In genomic region chr2:234288974-234289455, GRCh38 we compare ENCODE assay signal across 8 cellular contexts.
DNase-seq lines count a peak whose midpoint lies in the region; ATAC-seq and TF ChIP-seq lines count a peak whose summit lies in the region.

No MANE protein-coding gene starts in this region.

- peak; percentile 54 to 84 (median 71) for DNase-seq in CD4-positive, CD25-positive, alpha-beta regulatory T cell
- peak; percentile 37 for DNase-seq in HPDE6-E6E7 (ENCODE audit: extremely low spot score)
- DNase-seq in RKO (ENCODE audit: low spot score): peak; percentile 43
- peak; percentile 19 to 47 (median 42) for DNase-seq in activated naive CD4-positive, alpha-beta T cell (lab: John Stamatoyannopoulos, UW)
- DNase-seq in head of caudate nucleus: peak in 40 of 42 donors; percentile 23 to 86 (median 60)
- no peak for DNase-seq in retinal pigment epithelial cell (ENCODE audit: low read depth)

- H3K27me3 ChIP-seq in CD4-positive, CD25-positive, alpha-beta regulatory T cell (ENCODE audit: control insufficient read depth, insufficient read depth, low read length): no peaks in the 10 kb centered on the region

- peaks cover 3 to 68% (median 50%) of the 10 kb centered on the region in 4 donors for H3K4me1 Mint-ChIP-seq in CD4-positive, CD25-positive, alpha-beta regulatory T cell

- peak overlapping the region; percentile 99 for H3K27ac ChIP-seq in CD4-positive, CD25-positive, alpha-beta regulatory T cell (ENCODE audit: insufficient read depth, low read length, poor library complexity, severe bottlenecking)

- peak overlapping the region; percentile 38 for H3K4me3 ChIP-seq in CD4-positive, CD25-positive, alpha-beta regulatory T cell (ENCODE audit: low read depth, low read length)
- H3K4me3 ChIP-seq in retinal pigment epithelial cell (ENCODE audit: low read length): no peak overlapping the region

- peaks cover 52% of the 10 kb centered on the region for H3K4me1 ChIP-seq in CD4-positive, CD25-positive, alpha-beta regulatory T cell (ENCODE audit: control insufficient read depth, insufficient read depth, low read length, poor library complexity, severe bottlenecking)

- peaks cover 0 to 4% (median 0%) of the 10 kb centered on the region in 7 donors for H3K9me3 Mint-ChIP-seq in CD4-positive, CD25-positive, alpha-beta regulatory T cell

- no peaks in the 10 kb centered on the region for H3K9me3 ChIP-seq in CD4-positive, CD25-positive, alpha-beta regulatory T cell (ENCODE audit: control insufficient read depth in 2 of 2, low read length in 2 of 2)

- intact Hi-C loops in head of caudate nucleus (cut with DNase I): no loop called here

- H3K4me3 Mint-ChIP-seq in CD4-positive, CD25-positive, alpha-beta regulatory T cell: peak overlapping the region in 3 of 4 donors; percentile 4 to 76 (median 59)

- no peaks in the 10 kb centered on the region for H3K27me3 Mint-ChIP-seq in CD4-positive, CD25-positive, alpha-beta regulatory T cell

- peak; percentile 77 for TF ChIP-seq CTCF in retinal pigment epithelial cell (conservative IDR thresholded peaks at IDR 0.05; ENCODE audit: low read depth, low read length)

- ATAC-seq in CD4-positive, CD25-positive, alpha-beta regulatory T cell (ENCODE audit: low read depth in 2 of 2): no peak
- ATAC-seq in HG03045 (IDR thresholded peaks at IDR 0.05; ENCODE audit: unreplicated experiment): no peak
- ATAC-seq in HG03159 (IDR thresholded peaks at IDR 0.05; ENCODE audit: unreplicated experiment): no peak

- no peaks in the 10 kb centered on the region for H3K36me3 ChIP-seq in CD4-positive, CD25-positive, alpha-beta regulatory T cell (ENCODE audit: control insufficient read depth, insufficient read depth, low read length)

- peak overlapping the region; percentile 99 to 100 (median 99) for H3K27ac Mint-ChIP-seq in CD4-positive, CD25-positive, alpha-beta regulatory T cell

- no peaks in the 10 kb centered on the region for H3K36me3 Mint-ChIP-seq in CD4-positive, CD25-positive, alpha-beta regulatory T cell
